ENCODE assay signal across 12 cellular contexts in genomic region chr2:68110102-68110501, GRCh38. TPM values are rescaled to one million over a fixed set of nuclear protein-coding genes. Genes with fewer than 3 reads are reported as not detected.
DNase-seq lines count a peak whose midpoint lies in the region; ATAC-seq and TF ChIP-seq lines count a peak whose summit lies in the region.
"Had no signal": no experiment of that assay in that cellular context is flagged by ENCODE, and none has a peak within 500 bp of the region (broad histone marks: within the 10 kb centered on the region; RNA-seq: fewer than 3 reads in every experiment).

No MANE protein-coding gene starts in this region.

- no peaks in the 10 kb centered on the region for H3K36me3 ChIP-seq in upper lobe of right lung

- no peak overlapping the region for H3K27ac ChIP-seq in upper lobe of right lung

- no peak for DNase-seq in activated T-cell treated with anti-CD3 and anti-CD28 coated beads, Interleukin-2, amount 50 U/mL, for 72 hours
- no peak for DNase-seq in activated T-cell treated with anti-CD3 and anti-CD28 coated beads, Interleukin-2, amount 50 U/mL, for 24 hours
- DNase-seq in NCI-H2171 treated with DMSO at 0.1 percent for 48 hours (lab: John Stamatoyannopoulos, UW), result peak; percentile 7
- no peak for DNase-seq in upper lobe of right lung
- DNase-seq in NCI-H1092 treated with DMSO at 0.1 percent for 48 hours (lab: John Stamatoyannopoulos, UW), result no peak
- DNase-seq in GM19238 (ENCODE audit: insufficient read length, low spot score), result no peak
- DNase-seq: activated naive CD4-positive, alpha-beta T cell treated with Interleukin-2 at 50 U/mL for 16 hours; hypothalamus; NCI-H2081 treated with DMSO at 0.1 percent for 48 hours had no signal

- peaks cover 5% of the 10 kb centered on the region for H3K9me3 ChIP-seq in upper lobe of right lung

- H3K36me3 Mint-ChIP-seq in activated T-cell treated with anti-CD3 and anti-CD28 coated beads, Interleukin-2, amount 50 U/mL, for 72 hours (ENCODE audit: insufficient read depth in 2 of 2), result peaks cover 1 to 10% of the 10 kb centered on the region in 2 donors
- H3K36me3 Mint-ChIP-seq in activated T-cell treated with anti-CD3 and anti-CD28 coated beads, Interleukin-2, amount 50 U/mL, for 24 hours (ENCODE audit: low read depth), result peaks cover 5% of the 10 kb centered on the region

- peak overlapping the region; percentile 39 for H3K27ac Mint-ChIP-seq in activated T-cell treated with anti-CD3 and anti-CD28 coated beads, Interleukin-2, amount 50 U/mL, for 72 hours
- no peak overlapping the region for H3K27ac Mint-ChIP-seq in activated T-cell treated with anti-CD3 and anti-CD28 coated beads, Interleukin-2, amount 50 U/mL, for 24 hours

- no peaks in the 10 kb centered on the region for H3K27me3 Mint-ChIP-seq in activated T-cell treated with anti-CD3 and anti-CD28 coated beads, Interleukin-2, amount 50 U/mL, for 72 hours (ENCODE audit: low read depth)
- H3K27me3 Mint-ChIP-seq in activated T-cell treated with anti-CD3 and anti-CD28 coated beads, Interleukin-2, amount 50 U/mL, for 24 hours, result no peaks in the 10 kb centered on the region

- no peaks in the 10 kb centered on the region for H3K4me1 ChIP-seq in upper lobe of right lung

- no peak overlapping the region for H3K4me3 ChIP-seq in upper lobe of right lung
- H3K4me3 ChIP-seq: smooth muscle cell had no signal

- no peak for ATAC-seq in activated T-cell treated with anti-CD3 and anti-CD28 coated beads, Interleukin-2, amount 50 U/mL, for 72 hours (replicated peaks in 1 of 2)
- peak; percentile 88 for ATAC-seq in HG02870 (IDR thresholded peaks at IDR 0.05; ENCODE audit: unreplicated experiment)
- peak; percentile 74 for ATAC-seq in upper lobe of right lung
- no peak for ATAC-seq in HG03045 (IDR thresholded peaks at IDR 0.05; ENCODE audit: unreplicated experiment)

- no peaks in the 10 kb centered on the region for H3K27me3 ChIP-seq in upper lobe of right lung

- intact Hi-C loops in upper lobe of right lung (cut with DNase I), result no loop called here

- peaks cover 6 to 9% of the 10 kb centered on the region in 2 donors for H3K9me3 Mint-ChIP-seq in activated T-cell treated with anti-CD3 and anti-CD28 coated beads, Interleukin-2, amount 50 U/mL, for 72 hours
- H3K9me3 Mint-ChIP-seq in activated T-cell treated with anti-CD3 and anti-CD28 coated beads, Interleukin-2, amount 50 U/mL, for 24 hours, result peaks cover 14% of the 10 kb centered on the region

- no peaks in the 10 kb centered on the region for H3K4me1 Mint-ChIP-seq in activated T-cell treated with anti-CD3 and anti-CD28 coated beads, Interleukin-2, amount 50 U/mL, for 72 hours (ENCODE audit: low read depth)
- H3K4me1 Mint-ChIP-seq in activated T-cell treated with anti-CD3 and anti-CD28 coated beads, Interleukin-2, amount 50 U/mL, for 24 hours (ENCODE audit: low read depth), result no peaks in the 10 kb centered on the region

- no peak overlapping the region for H3K4me3 Mint-ChIP-seq in activated T-cell treated with anti-CD3 and anti-CD28 coated beads, Interleukin-2, amount 50 U/mL, for 72 hours
- H3K4me3 Mint-ChIP-seq in activated T-cell treated with anti-CD3 and anti-CD28 coated beads, Interleukin-2, amount 50 U/mL, for 24 hours, result no peak overlapping the region

- TF ChIP-seq CTCF in upper lobe of right lung (IDR thresholded peaks at IDR 0.05), result no peak

RNA-seq across cellular contexts. Expression of gene C1D, which starts 47.3 kb away (rescaled TPM):
- total RNA-seq in activated T-cell treated with anti-CD3 and anti-CD28 coated beads, Interleukin-2, amount 50 U/mL, for 72 hours, result 10 to 100 TPM; 22.5 to 26.9 TPM
- total RNA-seq in upper lobe of right lung, result 19.5 TPM

RNA-seq across cellular contexts. Expression of gene PNO1, which starts 47.6 kb away (rescaled TPM):
- 10 to 100 TPM; 12.5 to 18.9 TPM for total RNA-seq in activated T-cell treated with anti-CD3 and anti-CD28 coated beads, Interleukin-2, amount 50 U/mL, for 72 hours
- total RNA-seq in upper lobe of right lung, result 12.0 TPM

Comparison
In these comparisons a context has a peak if more than half of its experiments do, and no peak if none do; other contexts are left out.
1. ATAC-seq: peak in HG02870 (single experiment) and upper lobe of right lung (single experiment); none in activated T-cell treated with anti-CD3 and anti-CD28 coated beads, Interleukin-2, amount 50 U/mL, for 72 hours (0 of 2) and HG03045 (single experiment).